In the genomic region with DNA sequence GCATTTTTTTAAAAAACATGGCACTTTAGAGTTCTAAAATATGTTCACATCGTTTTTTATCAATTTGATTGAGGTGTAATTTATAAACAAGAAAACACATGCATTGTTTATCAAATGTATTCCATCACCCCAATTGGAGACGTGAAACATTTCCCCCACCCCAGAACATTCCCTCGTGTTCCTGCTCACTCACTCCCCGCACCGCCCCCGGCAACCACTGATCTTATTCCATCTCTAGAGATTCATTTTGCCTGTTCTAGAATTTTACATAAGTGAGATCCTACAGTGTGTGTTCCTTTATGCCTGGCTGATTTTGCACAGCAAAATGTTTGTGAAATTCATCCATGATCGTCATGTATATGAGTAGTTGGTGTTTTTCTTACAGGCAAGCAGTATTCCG, we compare ENCODE assay signal across 30 cellular contexts.
"Had no signal": no experiment of that assay in that cellular context is flagged by ENCODE, and none has a peak within 500 bp of the region (broad histone marks: within the 10 kb centered on the region; RNA-seq: fewer than 3 reads in every experiment).

No MANE protein-coding gene starts in this region.

- ATAC-seq: activated CD4-positive, alpha-beta T cell treated with anti-CD3 and anti-CD28 coated beads for 36 hours; activated CD4-positive, CD25-positive, alpha-beta regulatory T cell treated with anti-CD3 and anti-CD28 coated beads, Interleukin-2, amount 50 U/mL, for 24 hours; activated CD8-positive, alpha-beta memory T cell treated with anti-CD3 and anti-CD28 coated beads, Interleukin-2, amount 10 ng/mL, durations not matched to agents 7 days and 5 days; activated CD8-positive, alpha-beta T cell treated with anti-CD3 and anti-CD28 coated beads, Interleukin-2, amount 10 ng/mL, durations not matched to agents 7 days and 5 days; activated naive CD8-positive, alpha-beta T cell treated with anti-CD3 and anti-CD28 coated beads, Interleukin-2, amount 50 U/mL, for 24 hours; WTC11 had no signal

- H3K9me3 ChIP-seq: ascending aorta, breast epithelium had no signal

- H3K4me1 ChIP-seq: ascending aorta, breast epithelium had no signal

- H3K27me3 ChIP-seq: ascending aorta, brain microvascular endothelial cell had no signal

- H3K4me3 ChIP-seq: ascending aorta, breast epithelium had no signal

- H3K27ac ChIP-seq: ascending aorta, brain microvascular endothelial cell, breast epithelium, WERI-Rb-1 had no signal

- H3K36me3 ChIP-seq: ascending aorta, brain microvascular endothelial cell, breast epithelium, WERI-Rb-1 had no signal

- DNase-seq: activated CD4-positive, alpha-beta memory T cell treated with anti-CD3 and anti-CD28 coated beads, Interleukin-2, amount 10 ng/mL, durations not matched to agents 7 days and 5 days; activated CD4-positive, alpha-beta T cell treated with anti-CD3 and anti-CD28 coated beads for 1 hour; activated CD4-positive, alpha-beta T cell treated with anti-CD3 and anti-CD28 coated beads for 36 hours; activated CD4-positive, alpha-beta T cell treated with anti-CD3 and anti-CD28 coated beads for 48 hours; activated CD4-positive, alpha-beta T cell treated with anti-CD3 and anti-CD28 coated beads, Interleukin-2, amount 10 ng/mL, durations not matched to agents 7 days and 5 days; activated CD4-positive, alpha-beta T cell treated with anti-CD3 and anti-CD28 coated beads, Interleukin-2, amount 50 U/mL, for 48 hours; activated CD4-positive, CD25-positive, alpha-beta regulatory T cell; activated CD8-positive, alpha-beta memory T cell treated with anti-CD3 and anti-CD28 coated beads for 24 hours; activated CD8-positive, alpha-beta memory T cell treated with anti-CD3 and anti-CD28 coated beads, Interleukin-2, amount 10 ng/mL, durations not matched to agents 7 days and 5 days; activated CD8-positive, alpha-beta memory T cell treated with anti-CD3 and anti-CD28 coated beads, Interleukin-2, amount 50 U/mL, for 48 hours; activated CD8-positive, alpha-beta T cell treated with anti-CD3 and anti-CD28 coated beads, Interleukin-2, amount 10 ng/mL, durations not matched to agents 7 days and 5 days; activated effector memory CD4-positive, alpha-beta T cell treated with Interleukin-2 at 50 U/mL for 16 hours; activated gamma-delta T cell; activated naive CD4-positive, alpha-beta T cell treated with anti-CD3 and anti-CD28 coated beads, Interleukin-2, amount 10 ng/mL, durations not matched to agents 7 days and 5 days; activated naive CD4-positive, alpha-beta T cell treated with Interleukin-2 at 50 U/mL for 16 hours; activated naive CD8-positive, alpha-beta T cell treated with anti-CD3 and anti-CD28 coated beads, Interleukin-2, amount 10 ng/mL, durations not matched to agents 7 days and 5 days; activated naive CD8-positive, alpha-beta T cell treated with anti-CD3 and anti-CD28 coated beads, Interleukin-2, amount 50 U/mL, for 24 hours; activated T-cell treated with anti-CD3 and anti-CD28 coated beads, Interleukin-2, amount 50 U/mL, for 24 hours; activated T-cell treated with anti-CD3 and anti-CD28 coated beads, Interleukin-2, amount 50 U/mL, for 48 hours; brain microvascular endothelial cell; cerebellar nuclear complex; T-helper 1 cell; T-helper 2 cell; T-helper 9 cell; WERI-Rb-1 had no signal

- FAIRE-seq: TTC549 had no signal
